ENCODE assay signal across 8 cellular contexts in genomic region chr17:75587718-75588545, GRCh38. TPM values are rescaled to one million over a fixed set of nuclear protein-coding genes. Genes with fewer than 3 reads are reported as not detected.
DNase-seq lines count a peak whose midpoint lies in the region; ATAC-seq and TF ChIP-seq lines count a peak whose summit lies in the region.

Gene MYO15B (plus strand): TSS chr17:75587800. CDS start chr17:75588058, 258 bp downstream.

- no peaks in the 10 kb centered on the region for H3K36me3 ChIP-seq in iPS-15b (ENCODE audit: control insufficient read depth, insufficient read depth, low read length)

- no peak for DNase-seq in AG04450 (ENCODE audit: low read depth, low spot score)
- peak in 4 of 5 experiments; percentile 26 to 53 (median 39) for DNase-seq in T-helper 2 cell
- peak in 35 of 56 donors; percentile 5 to 71 (median 40) for DNase-seq in amygdala (lab: John Stamatoyannopoulos, UW)
- DNase-seq in skeletal muscle cell (ENCODE audit: low read depth): no peak
- no peak for DNase-seq in NCI-H446 treated with DMSO at 0.1 percent for 48 hours (lab: John Stamatoyannopoulos, UW)

- H3K4me3 ChIP-seq in AG04450 (ENCODE audit: low read depth, low read length): peak within 1 kb of the TSS; percentile 13; the same call in 1 of the 2 replicates
- H3K4me3 ChIP-seq in iPS-15b (ENCODE audit: low read depth, low read length): peak within 1 kb of the TSS; percentile 63
- H3K4me3 ChIP-seq in skeletal muscle cell (ENCODE audit: low read depth, low read length): peak within 1 kb of the TSS; percentile 50

- H3K9me3 ChIP-seq in AG04450 (ENCODE audit: control insufficient read depth, insufficient read depth, low read length) (peaks cover 4% of the 10 kb centered on the region), iPS-15b (ENCODE audit: control insufficient read depth, insufficient read depth, low read length) (no peaks in the 10 kb centered on the region)

- POLR2A ChIA-PET in AG04450 (lab: Yijun Ruan, JAX): no interaction called here

- 0 out of 2 replicates have a peak, but pooled peaks have one; percentile 4 for TF ChIP-seq CTCF in AG04450 (IDR thresholded peaks at IDR 0.05; ENCODE audit: low read depth, low read length)

- H3K9ac ChIP-seq in iPS-15b (ENCODE audit: low read depth, low read length): peak within 1 kb of the TSS; percentile 65

- no peak within 1 kb of the TSS for H3K27ac ChIP-seq in AG04450 (ENCODE audit: low read depth, low read length)

- H3K4me1 ChIP-seq in iPS-15b (ENCODE audit: control insufficient read depth, insufficient read depth, low read length): peaks cover 2% of the 10 kb centered on the region

- CTCF ChIA-PET in AG04450 (lab: Charles Lee): interaction anchor here (0.9 to 1.3 kb wide), 4 partner anchors 8 to 71 kb away, joined by 3 to 5 read pairs (median 3); partner anchors contain the start of genes SMIM5 and TSEN54

- ATAC-seq in HG03097 (IDR thresholded peaks at IDR 0.05; ENCODE audit: low FRiP score, unreplicated experiment) (peak; percentile 9), GM18498 (IDR thresholded peaks at IDR 0.05; ENCODE audit: unreplicated experiment) (no peak)

- peaks cover 32% of the 10 kb centered on the region for H3K27me3 ChIP-seq in AG04450 (ENCODE audit: control insufficient read depth, insufficient read depth, low read length)
- peaks cover 6% of the 10 kb centered on the region for H3K27me3 ChIP-seq in iPS-15b (ENCODE audit: control insufficient read depth, insufficient read depth, low read length)

RNA-seq across cellular contexts. Expression of gene MYO15B, which starts in this region (rescaled TPM):
- polyA plus RNA-seq in AG04450 (2011; rRNA removed): 0.52 and 0.79 TPM in 2 replicates
- 0.56 and 1.7 TPM in 2 replicates for polyA minus RNA-seq in AG04450 (2011; rRNA and poly(A)+ RNA removed)

Comparison
In these comparisons a context has a peak if more than half of its experiments do, and no peak if none do; other contexts are left out.
1. DNase-seq: peak in T-helper 2 cell (4 of 5) and amygdala (35 of 56); none in AG04450 (single experiment), skeletal muscle cell (single experiment) and NCI-H446 treated with DMSO at 0.1 percent for 48 hours (single experiment).
2. H3K4me3 ChIP-seq: peak in every context shown above with its lines; median percentile 63 in iPS-15b; 50 in skeletal muscle cell; 13 in AG04450.